10 cellular contexts compared by ENCODE assay signal in the genomic region with DNA sequence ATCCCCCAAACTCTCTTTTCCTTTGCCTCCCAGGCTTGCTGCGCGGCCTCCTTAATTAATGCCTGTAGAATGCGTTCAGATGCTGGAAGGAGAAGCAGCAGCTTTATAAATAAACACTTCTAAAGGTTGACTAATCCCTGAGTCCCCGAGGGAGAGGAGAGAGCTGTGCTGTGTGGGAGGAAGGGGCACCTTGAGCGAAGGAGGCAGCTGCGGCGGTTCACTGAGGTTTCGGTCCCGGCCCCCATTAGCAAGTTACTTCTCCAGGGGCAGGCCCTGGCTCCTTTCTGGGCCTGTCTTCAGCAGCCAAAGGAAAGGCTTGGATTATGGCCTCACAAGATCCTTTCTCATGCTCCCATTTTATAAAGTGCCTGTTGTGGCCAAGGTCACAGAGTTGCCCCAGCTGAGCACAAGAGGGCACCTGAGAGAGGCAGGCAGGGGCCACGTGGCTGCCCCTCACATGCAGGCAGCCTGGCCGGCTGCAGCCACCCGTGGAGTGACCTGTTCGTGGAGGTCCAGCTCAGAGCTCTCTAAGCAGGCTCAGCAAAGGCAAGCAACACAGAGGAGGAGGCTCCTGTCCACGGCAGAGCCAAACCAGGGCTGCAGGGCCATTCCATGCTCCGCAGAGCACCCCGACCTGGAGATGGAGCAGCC. TPM values are rescaled to one million over a fixed set of nuclear protein-coding genes. Genes with fewer than 3 reads are reported as not detected.
DNase-seq lines count a peak whose midpoint lies in the region; ATAC-seq and TF ChIP-seq lines count a peak whose summit lies in the region.
"Had no signal": no experiment of that assay in that cellular context is flagged by ENCODE, and none has a peak within 500 bp of the region (broad histone marks: within the 10 kb centered on the region; RNA-seq: fewer than 3 reads in every experiment).

No MANE protein-coding gene starts in this region.

- H4K8ac ChIP-seq in neuronal stem cell (ENCODE audit: low read depth, low read length) = no peak overlapping the region

- H3K79me1 ChIP-seq in neuronal stem cell (ENCODE audit: low read depth, low read length) = no peaks in the 10 kb centered on the region

- H3K14ac ChIP-seq in neuronal stem cell (ENCODE audit: low read length) = no peak overlapping the region

- H3K4me1 Mint-ChIP-seq in activated T-cell treated with anti-CD3 and anti-CD28 coated beads, Interleukin-2, amount 50 U/mL, for 72 hours (ENCODE audit: low read depth) = peaks cover 6% of the 10 kb centered on the region

- TF ChIP-seq CTCF in GM12864 (IDR thresholded peaks at IDR 0.05; ENCODE audit: low read depth, low read length, missing control alignments) = peak; percentile 9
- TF ChIP-seq CTCF in ascending aorta (IDR thresholded peaks at IDR 0.05) = no peak

- H3K4me2 ChIP-seq in neuronal stem cell (ENCODE audit: insufficient read depth, low read length, poor library complexity, severe bottlenecking) = no peak overlapping the region

- H3K9ac ChIP-seq in neuronal stem cell (ENCODE audit: low read depth, low read length, poor library complexity) = no peak overlapping the region

- H3K23ac ChIP-seq in neuronal stem cell (ENCODE audit: low read depth, low read length, poor library complexity) = no peak overlapping the region

- DNase-seq in GM12864 (ENCODE audit: low read depth) (no peak), ascending aorta (ENCODE audit: low spot score in 2 of 2) (peak in 1 of 2 donors; percentile 63), neuronal stem cell (ENCODE audit: low spot score) (no peak), aorta (no peak)
- DNase-seq in stimulated activated CD4-positive, alpha-beta T cell treated with anti-CD3 and anti-CD28 coated beads, Interleukin-2, amount 100 ng/mL, for 48 hours = no peak
- DNase-seq in activated T-cell treated with anti-CD3 and anti-CD28 coated beads, Interleukin-2, amount 50 U/mL, for 72 hours = no peak
- DNase-seq: Caco-2, NCI-H2081 treated with DMSO at 0.1 percent for 48 hours had no signal

- H3K4me3 ChIP-seq in GM12864 (ENCODE audit: low read depth, low read length) = no peak overlapping the region
- H3K4me3 ChIP-seq in ascending aorta = no peak overlapping the region
- no peak overlapping the region for H3K4me3 ChIP-seq in neuronal stem cell (ENCODE audit: low read length in 2 of 2)
- no peak overlapping the region for H3K4me3 ChIP-seq in aorta (ENCODE audit: low read length in 2 of 2)

- no CpG with 5 or more reads among the region's 16 CpGs for WGBS in neuronal stem cell (ENCODE audit: extremely low coverage in 2 of 2, insufficient read length in 2 of 2, insufficient replicate concordance in 1 of 2), 2 donors
- 36 to 44% methylated on average over 16 of the region's 16 CpGs for WGBS in aorta, 2 donors

- H3K36me3 Mint-ChIP-seq in activated T-cell treated with anti-CD3 and anti-CD28 coated beads, Interleukin-2, amount 50 U/mL, for 72 hours (ENCODE audit: insufficient read depth in 2 of 2) = no peaks in the 10 kb centered on the region

- ATAC-seq in HG02759 (IDR thresholded peaks at IDR 0.05; ENCODE audit: unreplicated experiment) (peak; percentile 71), aorta (ENCODE audit: low FRiP score) (no peak), GM18873 (IDR thresholded peaks at IDR 0.05; ENCODE audit: low FRiP score, unreplicated experiment) (no peak)
- no peak for ATAC-seq in activated T-cell treated with anti-CD3 and anti-CD28 coated beads, Interleukin-2, amount 50 U/mL, for 72 hours (replicated peaks in 1 of 2)

- no peak overlapping the region for H2AK5ac ChIP-seq in neuronal stem cell (ENCODE audit: low read depth, low read length)

- H3K9me3 ChIP-seq in ascending aorta (no peaks in the 10 kb centered on the region), neuronal stem cell (replicated peaks in 1 of 2; ENCODE audit: control insufficient read depth in 2 of 2, insufficient read depth in 1 of 2, low read depth in 1 of 2, low read length in 2 of 2) (peaks cover 0 to 5% of the 10 kb centered on the region in 2 donors), aorta (ENCODE audit: control insufficient read depth, low read length) (no peaks in the 10 kb centered on the region)
- H3K9me3 ChIP-seq: Caco-2 had no signal

- peak overlapping the region; percentile 24 for H4K91ac ChIP-seq in neuronal stem cell (ENCODE audit: low read depth, low read length, poor library complexity)

- H2BK5ac ChIP-seq in neuronal stem cell (ENCODE audit: low read length) = no peak overlapping the region

- H2BK15ac ChIP-seq in neuronal stem cell (ENCODE audit: low read length) = no peak overlapping the region

- no peak overlapping the region for H3K4ac ChIP-seq in neuronal stem cell (ENCODE audit: low read length)

- H3K4me1 ChIP-seq in ascending aorta (peaks cover 9 to 33% of the 10 kb centered on the region in 2 donors), neuronal stem cell (ENCODE audit: control insufficient read depth in 2 of 2, insufficient read depth in 1 of 2, low read depth in 1 of 2, low read length in 2 of 2) (peaks cover 0 to 12% of the 10 kb centered on the region in 2 donors), aorta (ENCODE audit: control insufficient read depth in 1 of 2, insufficient read depth in 2 of 2, low read length in 2 of 2) (no peaks in the 10 kb centered on the region)
- H3K4me1 ChIP-seq: Caco-2 had no signal

- intact Hi-C loops in ascending aorta (cut with DNase I) (no loop called here), aorta (cut with DNase I) (loop anchor here in 1 of 2 donors (5.0 kb wide), 1 partner anchor 86 kb away; no protein-coding TSS in a partner anchor)

- no peak overlapping the region for H3K4me3 Mint-ChIP-seq in activated T-cell treated with anti-CD3 and anti-CD28 coated beads, Interleukin-2, amount 50 U/mL, for 72 hours

- H3K27ac ChIP-seq in ascending aorta (peak overlapping the region; percentile 4 to 40), neuronal stem cell (replicated peaks; ENCODE audit: low read length) (peak overlapping the region; percentile 1), aorta (ENCODE audit: low read depth in 1 of 2, low read length in 2 of 2) (peak overlapping the region in 1 of 2 donors; percentile 60)

- H3K9me3 Mint-ChIP-seq in activated T-cell treated with anti-CD3 and anti-CD28 coated beads, Interleukin-2, amount 50 U/mL, for 72 hours = no peaks in the 10 kb centered on the region

- peak overlapping the region; percentile 54 for H3K18ac ChIP-seq in neuronal stem cell (ENCODE audit: low read length)

- no peaks in the 10 kb centered on the region for H3K27me3 Mint-ChIP-seq in activated T-cell treated with anti-CD3 and anti-CD28 coated beads, Interleukin-2, amount 50 U/mL, for 72 hours (ENCODE audit: low read depth)

- no peak overlapping the region for H2BK120ac ChIP-seq in neuronal stem cell (ENCODE audit: low read depth, low read length)

- no peak overlapping the region for H2BK12ac ChIP-seq in neuronal stem cell (ENCODE audit: low read length)

- H3K36me3 ChIP-seq in ascending aorta = peaks cover 0 to 5% of the 10 kb centered on the region in 2 donors
- H3K36me3 ChIP-seq in neuronal stem cell (replicated peaks in 1 of 2; ENCODE audit: control insufficient read depth in 2 of 2, insufficient read depth in 2 of 2, low read length in 2 of 2) = peaks cover 0 to 15% of the 10 kb centered on the region in 2 donors
- H3K36me3 ChIP-seq in aorta (ENCODE audit: control insufficient read depth in 1 of 2, insufficient read depth in 2 of 2, low read length in 1 of 2) = no peaks in the 10 kb centered on the region

- no peaks in the 10 kb centered on the region for H3K27me3 ChIP-seq in ascending aorta
- H3K27me3 ChIP-seq in neuronal stem cell (ENCODE audit: control insufficient read depth in 3 of 3, insufficient read depth in 3 of 3, low read depth in 1 of 3, low read length in 3 of 3) = peaks cover 0 to under 1% (median 0%) of the 10 kb centered on the region in 3 experiments
- no peaks in the 10 kb centered on the region for H3K27me3 ChIP-seq in aorta (ENCODE audit: control insufficient read depth in 1 of 2, insufficient read depth in 2 of 2, low read length in 1 of 2)

- peak overlapping the region; percentile 4 for H2AFZ ChIP-seq in neuronal stem cell (ENCODE audit: low read length)

- no peak overlapping the region for H3K27ac Mint-ChIP-seq in activated T-cell treated with anti-CD3 and anti-CD28 coated beads, Interleukin-2, amount 50 U/mL, for 72 hours

RNA-seq across cellular contexts. Expression of a gene that starts 15.0 kb away (rescaled TPM):
- total RNA-seq in ascending aorta (not detected), aorta (1 to 10 TPM; 6.2 to 9.7 TPM)
- 2.9 TPM for polyA plus RNA-seq in neuronal stem cell (2013, experiment 1 of 2)
- 2.5 TPM for polyA plus RNA-seq in neuronal stem cell (2013, experiment 2 of 2)
- 1 to 10 TPM in 1 of 2 donors, under 1 TPM in 1; 0.88 to 3.0 TPM for polyA plus RNA-seq in aorta
- 1 to 10 TPM; 6.0 to 7.2 TPM for total RNA-seq in activated T-cell treated with anti-CD3 and anti-CD28 coated beads, Interleukin-2, amount 50 U/mL, for 72 hours
